In genomic region chr2:124187948-124188347, GRCh38 we compare ENCODE assay signal across 1 cellular context.
TF ChIP-seq lines count a peak whose summit lies in the region.

No MANE protein-coding gene starts in this region.

TF ChIP-seq in WTC11, 78 proteins besides CTCF, POLR2A, EP300 and RAD21 (continued from another document):
- TF ChIP-seq PRDM15 (CRISPR knock-in tag; IDR thresholded peaks at IDR 0.05) (no peak), ETV6 (CRISPR knock-in tag; IDR thresholded peaks at IDR 0.05) (no peak), ZMAT4 (CRISPR knock-in tag; IDR thresholded peaks at IDR 0.05) (no peak), E2F4 (CRISPR knock-in tag; IDR thresholded peaks at IDR 0.05; ENCODE audit: borderline replicate concordance, low read depth) (no peak), GABPB1 (CRISPR knock-in tag; IDR thresholded peaks at IDR 0.05) (no peak), ZNF532 (CRISPR knock-in tag; IDR thresholded peaks at IDR 0.05; ENCODE audit: borderline replicate concordance) (no peak), ZNF232 (CRISPR knock-in tag; IDR thresholded peaks at IDR 0.05) (no peak), ZNF512 (CRISPR knock-in tag; IDR thresholded peaks at IDR 0.05; ENCODE audit: borderline replicate concordance) (no peak)
- TF ChIP-seq, protein P1, sequence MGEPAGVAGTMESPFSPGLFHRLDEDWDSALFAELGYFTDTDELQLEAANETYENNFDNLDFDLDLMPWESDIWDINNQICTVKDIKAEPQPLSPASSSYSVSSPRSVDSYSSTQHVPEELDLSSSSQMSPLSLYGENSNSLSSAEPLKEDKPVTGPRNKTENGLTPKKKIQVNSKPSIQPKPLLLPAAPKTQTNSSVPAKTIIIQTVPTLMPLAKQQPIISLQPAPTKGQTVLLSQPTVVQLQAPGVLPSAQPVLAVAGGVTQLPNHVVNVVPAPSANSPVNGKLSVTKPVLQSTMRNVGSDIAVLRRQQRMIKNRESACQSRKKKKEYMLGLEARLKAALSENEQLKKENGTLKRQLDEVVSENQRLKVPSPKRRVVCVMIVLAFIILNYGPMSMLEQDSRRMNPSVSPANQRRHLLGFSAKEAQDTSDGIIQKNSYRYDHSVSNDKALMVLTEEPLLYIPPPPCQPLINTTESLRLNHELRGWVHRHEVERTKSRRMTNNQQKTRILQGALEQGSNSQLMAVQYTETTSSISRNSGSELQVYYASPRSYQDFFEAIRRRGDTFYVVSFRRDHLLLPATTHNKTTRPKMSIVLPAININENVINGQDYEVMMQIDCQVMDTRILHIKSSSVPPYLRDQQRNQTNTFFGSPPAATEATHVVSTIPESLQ (CRISPR knock-in tag; IDR thresholded peaks at IDR 0.05) = no peak
- TF ChIP-seq, protein P2, sequence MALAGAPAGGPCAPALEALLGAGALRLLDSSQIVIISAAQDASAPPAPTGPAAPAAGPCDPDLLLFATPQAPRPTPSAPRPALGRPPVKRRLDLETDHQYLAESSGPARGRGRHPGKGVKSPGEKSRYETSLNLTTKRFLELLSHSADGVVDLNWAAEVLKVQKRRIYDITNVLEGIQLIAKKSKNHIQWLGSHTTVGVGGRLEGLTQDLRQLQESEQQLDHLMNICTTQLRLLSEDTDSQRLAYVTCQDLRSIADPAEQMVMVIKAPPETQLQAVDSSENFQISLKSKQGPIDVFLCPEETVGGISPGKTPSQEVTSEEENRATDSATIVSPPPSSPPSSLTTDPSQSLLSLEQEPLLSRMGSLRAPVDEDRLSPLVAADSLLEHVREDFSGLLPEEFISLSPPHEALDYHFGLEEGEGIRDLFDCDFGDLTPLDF (CRISPR knock-in tag; IDR thresholded peaks at IDR 0.05) = no peak
